14 cellular contexts compared by ENCODE assay signal in the genomic region with DNA sequence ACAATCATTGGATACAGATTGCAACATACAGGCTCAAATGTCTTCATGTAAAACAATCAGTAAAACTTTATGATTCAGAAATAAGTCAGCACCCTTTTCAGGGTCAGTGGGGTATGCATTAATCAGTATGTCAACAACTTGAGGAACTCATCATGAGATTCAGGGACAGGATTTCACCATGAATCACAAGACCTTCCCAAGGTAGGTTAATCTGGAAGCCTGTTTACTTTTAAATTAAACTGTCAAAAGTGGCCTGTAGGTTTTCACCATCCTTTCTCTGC.
DNase-seq lines count a peak whose midpoint lies in the region; ATAC-seq, FAIRE-seq and TF ChIP-seq lines count a peak whose summit lies in the region.
"Had no signal": no experiment of that assay in that cellular context is flagged by ENCODE, and none has a peak within 500 bp of the region (broad histone marks: within the 10 kb centered on the region; RNA-seq: fewer than 3 reads in every experiment).

No MANE protein-coding gene starts in this region.

- no peak overlapping the region for H3K27ac ChIP-seq in gastrocnemius medialis
- H3K27ac ChIP-seq: SJCRH30 had no signal

- H3K4me1 ChIP-seq in gastrocnemius medialis, result no peaks in the 10 kb centered on the region

- DNase-seq in Caki2 (ENCODE audit: low read depth) (peak; percentile 49), NCI-H226 (peak; percentile 43), bronchial epithelial cell (ENCODE audit: low read depth) (peak; percentile 99), iris pigment epithelial cell (ENCODE audit: low read depth) (peak; percentile 87), gastrocnemius medialis (no peak), NCI-H1436 treated with DMSO at 0.1 percent for 48 hours (lab: John Stamatoyannopoulos, UW) (no peak)
- DNase-seq in stimulated activated CD4-positive, alpha-beta T cell treated with anti-CD3 and anti-CD28 coated beads, Interleukin-2, amount 100 ng/mL, for 24 hours, result no peak
- DNase-seq: cortex of kidney; erythroblast; NCI-H1694 treated with DMSO at 0.1 percent for 48 hours; SJCRH30; stimulated activated CD4-positive, alpha-beta T cell treated with anti-CD3 and anti-CD28 coated beads, Interleukin-2, amount 100 ng/mL, for 48 hours; substantia nigra had no signal

- TF ChIP-seq CTCF in bronchial epithelial cell (IDR thresholded peaks at IDR 0.05; ENCODE audit: insufficient read depth, low read length, severe bottlenecking) (no peak), gastrocnemius medialis (IDR thresholded peaks at IDR 0.05 in 4 of 5, conservative IDR thresholded peaks at IDR 0.05 in 1 of 5) (no peak)

- ATAC-seq in gastrocnemius medialis, result no peak
- ATAC-seq in GM19351 (IDR thresholded peaks at IDR 0.05; ENCODE audit: unreplicated experiment), result no peak

- H3K9me3 ChIP-seq in gastrocnemius medialis, result no peaks in the 10 kb centered on the region
- H3K9me3 ChIP-seq: SJCRH30 had no signal

- no peak overlapping the region for H3K4me3 ChIP-seq in bronchial epithelial cell (ENCODE audit: low read depth, low read length)
- no peak overlapping the region for H3K4me3 ChIP-seq in gastrocnemius medialis
- H3K4me3 ChIP-seq: SJCRH30 had no signal

- in situ Hi-C loops in Caki2 (cut with HindIII; ENCODE audit: low pct_unique_long_range_greater_than_20kb, low sequenced_read_pairs), result no loop called here
- in situ Hi-C loops in gastrocnemius medialis (cut with MboI; ENCODE audit: low sequenced_read_pairs in 4 of 4), result no loop called here

- TF ChIP-seq POLR2A in gastrocnemius medialis (IDR thresholded peaks at IDR 0.05), result no peak

- intact Hi-C loops in gastrocnemius medialis (cut with DNase I; ENCODE audit: low total_unique reads), result no loop called here

- H3K36me3 ChIP-seq in bronchial epithelial cell (ENCODE audit: control insufficient read depth, insufficient read depth, low read length) (no peaks in the 10 kb centered on the region), gastrocnemius medialis (no peaks in the 10 kb centered on the region)
- H3K36me3 ChIP-seq: SJCRH30 had no signal

- no peak for FAIRE-seq in bronchial epithelial cell (lab: Jason Lieb, UNC)

- H3K27me3 ChIP-seq in bronchial epithelial cell (ENCODE audit: control insufficient read depth, insufficient read depth, low read length) (no peaks in the 10 kb centered on the region), gastrocnemius medialis (no peaks in the 10 kb centered on the region)
- H3K27me3 ChIP-seq: SJCRH30 had no signal

Comparison
In these comparisons a context has a peak if more than half of its experiments do, and no peak if none do; other contexts are left out.
1. DNase-seq: peak in Caki2 (single experiment), NCI-H226 (single experiment), bronchial epithelial cell (single experiment) and iris pigment epithelial cell (single experiment); none in gastrocnemius medialis (0 of 2), NCI-H1436 treated with DMSO at 0.1 percent for 48 hours (single experiment) and stimulated activated CD4-positive, alpha-beta T cell treated with anti-CD3 and anti-CD28 coated beads, Interleukin-2, amount 100 ng/mL, for 24 hours (0 of 2).